ENCODE assay signal across 1 cellular context in the genomic region with DNA sequence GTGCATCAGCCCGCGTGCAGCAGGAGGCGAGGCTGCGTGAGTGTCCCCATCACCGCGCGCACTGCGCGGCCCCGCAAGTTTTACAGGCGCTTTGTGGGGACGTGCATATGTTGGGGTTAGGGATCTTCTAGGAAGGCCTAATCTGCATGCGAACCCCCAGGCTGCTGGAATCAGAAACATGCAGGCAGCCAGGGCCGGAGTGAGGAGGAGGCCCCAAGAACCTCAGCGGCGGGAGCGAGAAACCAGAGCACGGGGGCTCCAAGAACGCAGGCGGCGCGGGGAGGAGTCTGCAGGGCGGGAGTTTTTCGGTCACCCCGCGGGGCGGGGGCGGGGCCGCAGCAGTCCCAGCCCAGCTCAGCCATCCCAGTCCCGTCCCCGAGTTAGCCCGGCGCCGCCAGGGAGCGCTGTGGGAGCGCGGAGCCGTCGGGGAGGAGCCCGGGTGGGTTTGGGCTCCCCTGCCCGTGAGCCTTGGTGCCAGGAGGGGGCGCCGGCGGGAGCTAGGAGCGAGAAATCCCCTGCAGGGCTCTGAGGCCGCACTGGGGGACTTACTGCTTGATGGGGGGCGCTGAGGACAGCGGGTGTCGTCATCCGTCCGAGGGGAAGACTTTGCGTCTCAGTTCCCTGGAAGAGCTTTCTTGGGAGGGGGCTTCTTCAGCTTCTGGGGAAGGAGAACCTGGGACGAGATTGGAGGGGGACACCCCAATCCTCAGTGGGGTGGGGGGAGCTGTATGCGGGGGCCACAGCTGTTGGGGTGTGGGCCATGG.
TF ChIP-seq lines count a peak whose summit lies in the region.

No MANE protein-coding gene starts in this region.

TF ChIP-seq in WTC11, 78 proteins besides CTCF, POLR2A, EP300 and RAD21 (continued from another document and continues in another):
- TF ChIP-seq ZSCAN18 (CRISPR knock-in tag; IDR thresholded peaks at IDR 0.05) (no peak), HMGA2 (CRISPR knock-in tag; IDR thresholded peaks at IDR 0.05) (no peak), NFYB (CRISPR knock-in tag; conservative IDR thresholded peaks at IDR 0.05; ENCODE audit: low read depth) (peak; percentile 38; the same call in 1 of the 2 replicates), ZBTB43 (CRISPR knock-in tag; IDR thresholded peaks at IDR 0.05) (peak; percentile 95), MYBL2 (CRISPR knock-in tag; IDR thresholded peaks at IDR 0.05) (no peak), CBFB (CRISPR knock-in tag; IDR thresholded peaks at IDR 0.05; ENCODE audit: low read depth) (no peak), OVOL2 (CRISPR knock-in tag; IDR thresholded peaks at IDR 0.05; ENCODE audit: borderline replicate concordance) (no peak), TEAD4 (CRISPR knock-in tag; IDR thresholded peaks at IDR 0.05) (peak; percentile 84; the same call in 1 of the 2 replicates), IRF2 (CRISPR knock-in tag; IDR thresholded peaks at IDR 0.05; ENCODE audit: borderline replicate concordance, low read depth) (0 out of 2 replicates have a peak, but pooled peaks have one; percentile 16), FOXK1 (CRISPR knock-in tag; IDR thresholded peaks at IDR 0.05) (no peak; the same call in 1 of the 2 replicates), ZNF121 (CRISPR knock-in tag; IDR thresholded peaks at IDR 0.05) (no peak), SOX15 (CRISPR knock-in tag; IDR thresholded peaks at IDR 0.05) (no peak), CREB1 (CRISPR knock-in tag; IDR thresholded peaks at IDR 0.05) (no peak), EMX1 (CRISPR knock-in tag; IDR thresholded peaks at IDR 0.05) (no peak), CREM (CRISPR knock-in tag; IDR thresholded peaks at IDR 0.05) (0 out of 2 replicates have a peak, but pooled peaks have one; percentile 38), ESRRA (CRISPR knock-in tag; IDR thresholded peaks at IDR 0.05; ENCODE audit: borderline replicate concordance) (0 out of 2 replicates have a peak, but pooled peaks have one; percentile 44), NR1H2 (CRISPR knock-in tag; IDR thresholded peaks at IDR 0.05) (peak; percentile 78), PRRX2 (CRISPR knock-in tag; IDR thresholded peaks at IDR 0.05) (no peak), MXD4 (CRISPR knock-in tag; IDR thresholded peaks at IDR 0.05; ENCODE audit: borderline replicate concordance) (no peak), ZNF138 (CRISPR knock-in tag; conservative IDR thresholded peaks at IDR 0.05) (no peak), ZNF423 (CRISPR knock-in tag; IDR thresholded peaks at IDR 0.05) (peak; percentile 3; the same call in 1 of the 2 replicates), ZNF232 (CRISPR knock-in tag; IDR thresholded peaks at IDR 0.05) (peak; percentile 84), ELF4 (CRISPR knock-in tag; IDR thresholded peaks at IDR 0.05; ENCODE audit: low read depth) (peak; percentile 57; the same call in 1 of the 2 replicates), FOXJ3 (CRISPR knock-in tag; IDR thresholded peaks at IDR 0.05; ENCODE audit: borderline replicate concordance) (0 out of 2 replicates have a peak, but pooled peaks have one; percentile 73), NR2C2 (CRISPR knock-in tag; IDR thresholded peaks at IDR 0.05) (peak; percentile 51), JUN (CRISPR knock-in tag; IDR thresholded peaks at IDR 0.05) (no peak), ATF3 (CRISPR knock-in tag; conservative IDR thresholded peaks at IDR 0.05) (0 out of 2 replicates have a peak, but pooled peaks have one; percentile 39), NFE2L1 (CRISPR knock-in tag; IDR thresholded peaks at IDR 0.05) (peak; percentile 81; the same call in 1 of the 2 replicates), ZNF263 (CRISPR knock-in tag; IDR thresholded peaks at IDR 0.05; ENCODE audit: low read depth) (peak; percentile 73; the same call in 1 of the 2 replicates), CDX4 (CRISPR knock-in tag; IDR thresholded peaks at IDR 0.05; ENCODE audit: borderline replicate concordance) (no peak), RORB (CRISPR knock-in tag; IDR thresholded peaks at IDR 0.05) (no peak), GRHL2 (CRISPR knock-in tag; IDR thresholded peaks at IDR 0.05; ENCODE audit: insufficient replicate concordance, severe bottlenecking) (no peak), ZNF425 (CRISPR knock-in tag; conservative IDR thresholded peaks at IDR 0.05) (no peak), JAZF1 (CRISPR knock-in tag; IDR thresholded peaks at IDR 0.05) (no peak)
- TF ChIP-seq, protein P1, sequence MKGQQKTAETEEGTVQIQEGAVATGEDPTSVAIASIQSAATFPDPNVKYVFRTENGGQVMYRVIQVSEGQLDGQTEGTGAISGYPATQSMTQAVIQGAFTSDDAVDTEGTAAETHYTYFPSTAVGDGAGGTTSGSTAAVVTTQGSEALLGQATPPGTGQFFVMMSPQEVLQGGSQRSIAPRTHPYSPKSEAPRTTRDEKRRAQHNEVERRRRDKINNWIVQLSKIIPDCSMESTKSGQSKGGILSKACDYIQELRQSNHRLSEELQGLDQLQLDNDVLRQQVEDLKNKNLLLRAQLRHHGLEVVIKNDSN (CRISPR knock-in tag; IDR thresholded peaks at IDR 0.05) = peak; percentile 0; the same call in 1 of the 2 replicates
- TF ChIP-seq, protein P2, sequence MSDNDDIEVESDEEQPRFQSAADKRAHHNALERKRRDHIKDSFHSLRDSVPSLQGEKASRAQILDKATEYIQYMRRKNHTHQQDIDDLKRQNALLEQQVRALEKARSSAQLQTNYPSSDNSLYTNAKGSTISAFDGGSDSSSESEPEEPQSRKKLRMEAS (CRISPR knock-in tag; IDR thresholded peaks at IDR 0.05) = peak; percentile 98
- TF ChIP-seq, protein P3, sequence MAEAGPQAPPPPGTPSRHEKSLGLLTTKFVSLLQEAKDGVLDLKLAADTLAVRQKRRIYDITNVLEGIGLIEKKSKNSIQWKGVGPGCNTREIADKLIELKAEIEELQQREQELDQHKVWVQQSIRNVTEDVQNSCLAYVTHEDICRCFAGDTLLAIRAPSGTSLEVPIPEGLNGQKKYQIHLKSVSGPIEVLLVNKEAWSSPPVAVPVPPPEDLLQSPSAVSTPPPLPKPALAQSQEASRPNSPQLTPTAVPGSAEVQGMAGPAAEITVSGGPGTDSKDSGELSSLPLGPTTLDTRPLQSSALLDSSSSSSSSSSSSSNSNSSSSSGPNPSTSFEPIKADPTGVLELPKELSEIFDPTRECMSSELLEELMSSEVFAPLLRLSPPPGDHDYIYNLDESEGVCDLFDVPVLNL (CRISPR knock-in tag; IDR thresholded peaks at IDR 0.05; ENCODE audit: borderline replicate concordance, low read depth) = peak; percentile 68; the same call in 1 of the 2 replicates
- TF ChIP-seq, protein P4, sequence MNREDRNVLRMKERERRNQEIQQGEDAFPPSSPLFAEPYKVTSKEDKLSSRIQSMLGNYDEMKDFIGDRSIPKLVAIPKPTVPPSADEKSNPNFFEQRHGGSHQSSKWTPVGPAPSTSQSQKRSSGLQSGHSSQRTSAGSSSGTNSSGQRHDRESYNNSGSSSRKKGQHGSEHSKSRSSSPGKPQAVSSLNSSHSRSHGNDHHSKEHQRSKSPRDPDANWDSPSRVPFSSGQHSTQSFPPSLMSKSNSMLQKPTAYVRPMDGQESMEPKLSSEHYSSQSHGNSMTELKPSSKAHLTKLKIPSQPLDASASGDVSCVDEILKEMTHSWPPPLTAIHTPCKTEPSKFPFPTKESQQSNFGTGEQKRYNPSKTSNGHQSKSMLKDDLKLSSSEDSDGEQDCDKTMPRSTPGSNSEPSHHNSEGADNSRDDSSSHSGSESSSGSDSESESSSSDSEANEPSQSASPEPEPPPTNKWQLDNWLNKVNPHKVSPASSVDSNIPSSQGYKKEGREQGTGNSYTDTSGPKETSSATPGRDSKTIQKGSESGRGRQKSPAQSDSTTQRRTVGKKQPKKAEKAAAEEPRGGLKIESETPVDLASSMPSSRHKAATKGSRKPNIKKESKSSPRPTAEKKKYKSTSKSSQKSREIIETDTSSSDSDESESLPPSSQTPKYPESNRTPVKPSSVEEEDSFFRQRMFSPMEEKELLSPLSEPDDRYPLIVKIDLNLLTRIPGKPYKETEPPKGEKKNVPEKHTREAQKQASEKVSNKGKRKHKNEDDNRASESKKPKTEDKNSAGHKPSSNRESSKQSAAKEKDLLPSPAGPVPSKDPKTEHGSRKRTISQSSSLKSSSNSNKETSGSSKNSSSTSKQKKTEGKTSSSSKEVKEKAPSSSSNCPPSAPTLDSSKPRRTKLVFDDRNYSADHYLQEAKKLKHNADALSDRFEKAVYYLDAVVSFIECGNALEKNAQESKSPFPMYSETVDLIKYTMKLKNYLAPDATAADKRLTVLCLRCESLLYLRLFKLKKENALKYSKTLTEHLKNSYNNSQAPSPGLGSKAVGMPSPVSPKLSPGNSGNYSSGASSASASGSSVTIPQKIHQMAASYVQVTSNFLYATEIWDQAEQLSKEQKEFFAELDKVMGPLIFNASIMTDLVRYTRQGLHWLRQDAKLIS (CRISPR knock-in tag; IDR thresholded peaks at IDR 0.05; ENCODE audit: borderline replicate concordance) = no peak; the same call in 1 of the 2 replicates
- TF ChIP-seq, protein P5, sequence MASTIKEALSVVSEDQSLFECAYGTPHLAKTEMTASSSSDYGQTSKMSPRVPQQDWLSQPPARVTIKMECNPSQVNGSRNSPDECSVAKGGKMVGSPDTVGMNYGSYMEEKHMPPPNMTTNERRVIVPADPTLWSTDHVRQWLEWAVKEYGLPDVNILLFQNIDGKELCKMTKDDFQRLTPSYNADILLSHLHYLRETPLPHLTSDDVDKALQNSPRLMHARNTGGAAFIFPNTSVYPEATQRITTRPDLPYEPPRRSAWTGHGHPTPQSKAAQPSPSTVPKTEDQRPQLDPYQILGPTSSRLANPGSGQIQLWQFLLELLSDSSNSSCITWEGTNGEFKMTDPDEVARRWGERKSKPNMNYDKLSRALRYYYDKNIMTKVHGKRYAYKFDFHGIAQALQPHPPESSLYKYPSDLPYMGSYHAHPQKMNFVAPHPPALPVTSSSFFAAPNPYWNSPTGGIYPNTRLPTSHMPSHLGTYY (CRISPR knock-in tag; IDR thresholded peaks at IDR 0.05) = no peak
- TF ChIP-seq, protein P6, sequence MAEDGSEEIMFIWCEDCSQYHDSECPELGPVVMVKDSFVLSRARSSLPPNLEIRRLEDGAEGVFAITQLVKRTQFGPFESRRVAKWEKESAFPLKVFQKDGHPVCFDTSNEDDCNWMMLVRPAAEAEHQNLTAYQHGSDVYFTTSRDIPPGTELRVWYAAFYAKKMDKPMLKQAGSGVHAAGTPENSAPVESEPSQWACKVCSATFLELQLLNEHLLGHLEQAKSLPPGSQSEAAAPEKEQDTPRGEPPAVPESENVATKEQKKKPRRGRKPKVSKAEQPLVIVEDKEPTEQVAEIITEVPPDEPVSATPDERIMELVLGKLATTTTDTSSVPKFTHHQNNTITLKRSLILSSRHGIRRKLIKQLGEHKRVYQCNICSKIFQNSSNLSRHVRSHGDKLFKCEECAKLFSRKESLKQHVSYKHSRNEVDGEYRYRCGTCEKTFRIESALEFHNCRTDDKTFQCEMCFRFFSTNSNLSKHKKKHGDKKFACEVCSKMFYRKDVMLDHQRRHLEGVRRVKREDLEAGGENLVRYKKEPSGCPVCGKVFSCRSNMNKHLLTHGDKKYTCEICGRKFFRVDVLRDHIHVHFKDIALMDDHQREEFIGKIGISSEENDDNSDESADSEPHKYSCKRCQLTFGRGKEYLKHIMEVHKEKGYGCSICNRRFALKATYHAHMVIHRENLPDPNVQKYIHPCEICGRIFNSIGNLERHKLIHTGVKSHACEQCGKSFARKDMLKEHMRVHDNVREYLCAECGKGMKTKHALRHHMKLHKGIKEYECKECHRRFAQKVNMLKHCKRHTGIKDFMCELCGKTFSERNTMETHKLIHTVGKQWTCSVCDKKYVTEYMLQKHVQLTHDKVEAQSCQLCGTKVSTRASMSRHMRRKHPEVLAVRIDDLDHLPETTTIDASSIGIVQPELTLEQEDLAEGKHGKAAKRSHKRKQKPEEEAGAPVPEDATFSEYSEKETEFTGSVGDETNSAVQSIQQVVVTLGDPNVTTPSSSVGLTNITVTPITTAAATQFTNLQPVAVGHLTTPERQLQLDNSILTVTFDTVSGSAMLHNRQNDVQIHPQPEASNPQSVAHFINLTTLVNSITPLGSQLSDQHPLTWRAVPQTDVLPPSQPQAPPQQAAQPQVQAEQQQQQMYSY (CRISPR knock-in tag; IDR thresholded peaks at IDR 0.05) = no peak; the same call in 1 of the 2 replicates
